In genomic region chr7:1940402-1940786, GRCh38 we compare ENCODE assay signal across 8 cellular contexts.
DNase-seq lines count a peak whose midpoint lies in the region; ATAC-seq and TF ChIP-seq lines count a peak whose summit lies in the region.

No MANE protein-coding gene starts in this region.

- TF ChIP-seq CTCF in type B pancreatic cell (conservative IDR thresholded peaks at IDR 0.05) = no peak

- no peaks in the 10 kb centered on the region for H3K27me3 Mint-ChIP-seq in CD4-positive, alpha-beta memory T cell
- H3K27me3 Mint-ChIP-seq in type B pancreatic cell = no peaks in the 10 kb centered on the region

- DNase-seq in CD4-positive, alpha-beta memory T cell = peak; percentile 94 to 97 (median 95)
- DNase-seq in HUDEP-2 (lab: John Stamatoyannopoulos, UW; ENCODE audit: unreplicated experiment in 76 of 76) = peak in 73 of 76 experiments; percentile 32 to 93 (median 77)
- peak; percentile 91 for DNase-seq in activated CD4-positive, alpha-beta T cell treated with anti-CD3 and anti-CD28 coated beads for 48 hours
- peak; percentile 90 for DNase-seq in effector CD4-positive, alpha-beta T cell
- peak; percentile 5 for DNase-seq in renal cortical epithelial cell (ENCODE audit: low read depth)
- DNase-seq in NCI-H82 treated with DMSO at 0.1 percent for 48 hours (lab: John Stamatoyannopoulos, UW; ENCODE audit: unreplicated experiment) = no peak
- no peak for DNase-seq in type B pancreatic cell (ENCODE audit: extremely low spot score, unreplicated experiment)

- H3K4me3 ChIP-seq in CD4-positive, alpha-beta memory T cell (ENCODE audit: low read length in 2 of 2) = peak overlapping the region; percentile 79 to 97

- H3K4me1 Mint-ChIP-seq in CD4-positive, alpha-beta memory T cell = peaks cover 33 to 77% (median 51%) of the 10 kb centered on the region in 4 donors
- peaks cover 9% of the 10 kb centered on the region for H3K4me1 Mint-ChIP-seq in type B pancreatic cell (ENCODE audit: unreplicated experiment)

- H3K27ac ChIP-seq in CD4-positive, alpha-beta memory T cell (ENCODE audit: low read depth, low read length) = peak overlapping the region; percentile 93

- H3K4me3 Mint-ChIP-seq in CD4-positive, alpha-beta memory T cell = peak overlapping the region; percentile 92 to 98 (median 96)
- H3K4me3 Mint-ChIP-seq in type B pancreatic cell = no peak overlapping the region

- H3K36me3 ChIP-seq in CD4-positive, alpha-beta memory T cell (ENCODE audit: insufficient read depth, low read length) = peaks cover 18% of the 10 kb centered on the region

- no peaks in the 10 kb centered on the region for H3K9me3 ChIP-seq in CD4-positive, alpha-beta memory T cell (ENCODE audit: control insufficient read depth in 1 of 2, low read length in 2 of 2)

- H3K4me1 ChIP-seq in CD4-positive, alpha-beta memory T cell (ENCODE audit: insufficient read depth, low read length) = peaks cover 72% of the 10 kb centered on the region

- POLR2A ChIA-PET in CD4-positive, alpha-beta memory T cell (lab: Charles Lee; ENCODE audit: partially characterized antibody) = interaction anchor here (0.7 to 3.6 kb wide), 10 partner anchors 10 to 314 kb away, joined by 3 to 102 read pairs (median 7); no protein-coding TSS in a partner anchor

- peaks cover 8 to 23% of the 10 kb centered on the region in 2 donors for H3K36me3 Mint-ChIP-seq in CD4-positive, alpha-beta memory T cell
- peaks cover 7% of the 10 kb centered on the region for H3K36me3 Mint-ChIP-seq in type B pancreatic cell

- ATAC-seq in GM21381 (IDR thresholded peaks at IDR 0.05; ENCODE audit: unreplicated experiment) = peak; percentile 87

- H3K9me3 Mint-ChIP-seq in CD4-positive, alpha-beta memory T cell = peaks cover 0 to 7% (median 0%) of the 10 kb centered on the region in 8 donors
- H3K9me3 Mint-ChIP-seq in type B pancreatic cell = no peaks in the 10 kb centered on the region

- intact Hi-C loops in CD4-positive, alpha-beta memory T cell (cut with micrococcal nuclease) = loop anchor here (1.0 to 5.0 kb wide), 4 partner anchors 14 to 292 kb away; partner anchors contain the start of gene MAD1L1

- no peaks in the 10 kb centered on the region for H3K27me3 ChIP-seq in CD4-positive, alpha-beta memory T cell (ENCODE audit: insufficient read depth, low read length)

- H3K27ac Mint-ChIP-seq in CD4-positive, alpha-beta memory T cell = peak overlapping the region; percentile 97 to 99 (median 99)
- no peak overlapping the region for H3K27ac Mint-ChIP-seq in type B pancreatic cell

- CTCF ChIA-PET in CD4-positive, alpha-beta memory T cell (lab: Charles Lee; ENCODE audit: partially characterized antibody) = interaction anchor here (2.3 kb wide), 1 partner anchor 13 kb away, joined by 14 read pairs; no protein-coding TSS in a partner anchor

Comparison
In these comparisons a context has a peak if more than half of its experiments do, and no peak if none do; other contexts are left out.
1. DNase-seq: peak in CD4-positive, alpha-beta memory T cell (5 of 5), HUDEP-2 (73 of 76), activated CD4-positive, alpha-beta T cell treated with anti-CD3 and anti-CD28 coated beads for 48 hours (single experiment), effector CD4-positive, alpha-beta T cell (single experiment) and renal cortical epithelial cell (single experiment); none in NCI-H82 treated with DMSO at 0.1 percent for 48 hours (single experiment) and type B pancreatic cell (single experiment).